Comparison of ENCODE assay signal across 1 cellular context in genomic region chr10:117216028-117216427, GRCh38.
TF ChIP-seq lines count a peak whose summit lies in the region.

No MANE protein-coding gene starts in this region.

TF ChIP-seq in A549, 52 proteins besides CTCF, POLR2A, EP300 and RAD21:
- no peak for TF ChIP-seq NFE2L2 (conservative IDR thresholded peaks at IDR 0.05; ENCODE audit: low read length)
- TF ChIP-seq KDM5A (IDR thresholded peaks at IDR 0.05): no peak
- TF ChIP-seq, protein P1, sequence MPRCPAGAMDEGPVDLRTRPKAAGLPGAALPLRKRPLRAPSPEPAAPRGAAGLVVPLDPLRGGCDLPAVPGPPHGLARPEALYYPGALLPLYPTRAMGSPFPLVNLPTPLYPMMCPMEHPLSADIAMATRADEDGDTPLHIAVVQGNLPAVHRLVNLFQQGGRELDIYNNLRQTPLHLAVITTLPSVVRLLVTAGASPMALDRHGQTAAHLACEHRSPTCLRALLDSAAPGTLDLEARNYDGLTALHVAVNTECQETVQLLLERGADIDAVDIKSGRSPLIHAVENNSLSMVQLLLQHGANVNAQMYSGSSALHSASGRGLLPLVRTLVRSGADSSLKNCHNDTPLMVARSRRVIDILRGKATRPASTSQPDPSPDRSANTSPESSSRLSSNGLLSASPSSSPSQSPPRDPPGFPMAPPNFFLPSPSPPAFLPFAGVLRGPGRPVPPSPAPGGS (IDR thresholded peaks at IDR 0.05): no peak
- TF ChIP-seq MAFK (IDR thresholded peaks at IDR 0.05; ENCODE audit: partially characterized antibody): no peak
- TF ChIP-seq NPAS2 (CRISPR knock-in tag; IDR thresholded peaks at IDR 0.05; ENCODE audit: borderline replicate concordance): no peak
- no peak for TF ChIP-seq FOSL2 (IDR thresholded peaks at IDR 0.05)
- TF ChIP-seq FOSL2 (CRISPR knock-in tag; IDR thresholded peaks at IDR 0.05): no peak
- TF ChIP-seq EHF (CRISPR knock-in tag; IDR thresholded peaks at IDR 0.05): no peak
- TF ChIP-seq HMGXB4 (CRISPR knock-in tag; IDR thresholded peaks at IDR 0.05; ENCODE audit: borderline replicate concordance): no peak
- no peak for TF ChIP-seq TFCP2L1 (CRISPR knock-in tag; IDR thresholded peaks at IDR 0.05)
- no peak for TF ChIP-seq TP53 (CRISPR knock-in tag; IDR thresholded peaks at IDR 0.05)
- TF ChIP-seq MAZ (IDR thresholded peaks at IDR 0.05; ENCODE audit: borderline replicate concordance, low read depth, low read length): no peak
TF ChIP-seq in A549: peak in this region for 0.
